In the genomic region with DNA sequence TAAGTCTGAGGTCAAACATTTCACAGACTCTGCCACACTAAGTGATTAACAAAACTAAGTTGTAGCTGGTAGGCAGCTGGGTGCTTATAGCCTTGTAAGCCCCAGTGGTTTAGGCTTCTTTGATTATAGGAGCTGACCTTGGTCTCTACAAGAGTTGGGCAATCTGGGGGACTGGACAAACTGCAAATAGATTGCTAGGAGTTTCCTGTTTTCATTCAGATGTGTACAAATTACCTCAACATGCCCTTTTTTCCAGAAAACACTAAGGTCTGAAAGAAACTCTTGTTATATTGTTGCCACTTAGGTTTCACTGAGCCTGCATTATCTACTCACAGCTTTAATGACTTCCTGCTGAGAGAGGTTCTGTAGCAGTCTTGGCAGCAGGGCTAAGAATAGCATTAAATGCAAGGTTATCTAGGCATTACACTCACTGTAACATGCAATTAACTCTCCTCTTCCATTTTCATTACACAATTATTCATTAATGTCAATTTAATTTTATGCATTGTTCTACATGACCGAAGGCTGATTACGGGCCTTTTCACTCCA, we compare ENCODE assay signal across 1 cellular context.
TF ChIP-seq lines count a peak whose summit lies in the region.

No MANE protein-coding gene starts in this region.

TF ChIP-seq in HepG2, 621 proteins besides CTCF, POLR2A, EP300 and RAD21 (continued from another document and continues in another):
- TF ChIP-seq, protein P1, sequence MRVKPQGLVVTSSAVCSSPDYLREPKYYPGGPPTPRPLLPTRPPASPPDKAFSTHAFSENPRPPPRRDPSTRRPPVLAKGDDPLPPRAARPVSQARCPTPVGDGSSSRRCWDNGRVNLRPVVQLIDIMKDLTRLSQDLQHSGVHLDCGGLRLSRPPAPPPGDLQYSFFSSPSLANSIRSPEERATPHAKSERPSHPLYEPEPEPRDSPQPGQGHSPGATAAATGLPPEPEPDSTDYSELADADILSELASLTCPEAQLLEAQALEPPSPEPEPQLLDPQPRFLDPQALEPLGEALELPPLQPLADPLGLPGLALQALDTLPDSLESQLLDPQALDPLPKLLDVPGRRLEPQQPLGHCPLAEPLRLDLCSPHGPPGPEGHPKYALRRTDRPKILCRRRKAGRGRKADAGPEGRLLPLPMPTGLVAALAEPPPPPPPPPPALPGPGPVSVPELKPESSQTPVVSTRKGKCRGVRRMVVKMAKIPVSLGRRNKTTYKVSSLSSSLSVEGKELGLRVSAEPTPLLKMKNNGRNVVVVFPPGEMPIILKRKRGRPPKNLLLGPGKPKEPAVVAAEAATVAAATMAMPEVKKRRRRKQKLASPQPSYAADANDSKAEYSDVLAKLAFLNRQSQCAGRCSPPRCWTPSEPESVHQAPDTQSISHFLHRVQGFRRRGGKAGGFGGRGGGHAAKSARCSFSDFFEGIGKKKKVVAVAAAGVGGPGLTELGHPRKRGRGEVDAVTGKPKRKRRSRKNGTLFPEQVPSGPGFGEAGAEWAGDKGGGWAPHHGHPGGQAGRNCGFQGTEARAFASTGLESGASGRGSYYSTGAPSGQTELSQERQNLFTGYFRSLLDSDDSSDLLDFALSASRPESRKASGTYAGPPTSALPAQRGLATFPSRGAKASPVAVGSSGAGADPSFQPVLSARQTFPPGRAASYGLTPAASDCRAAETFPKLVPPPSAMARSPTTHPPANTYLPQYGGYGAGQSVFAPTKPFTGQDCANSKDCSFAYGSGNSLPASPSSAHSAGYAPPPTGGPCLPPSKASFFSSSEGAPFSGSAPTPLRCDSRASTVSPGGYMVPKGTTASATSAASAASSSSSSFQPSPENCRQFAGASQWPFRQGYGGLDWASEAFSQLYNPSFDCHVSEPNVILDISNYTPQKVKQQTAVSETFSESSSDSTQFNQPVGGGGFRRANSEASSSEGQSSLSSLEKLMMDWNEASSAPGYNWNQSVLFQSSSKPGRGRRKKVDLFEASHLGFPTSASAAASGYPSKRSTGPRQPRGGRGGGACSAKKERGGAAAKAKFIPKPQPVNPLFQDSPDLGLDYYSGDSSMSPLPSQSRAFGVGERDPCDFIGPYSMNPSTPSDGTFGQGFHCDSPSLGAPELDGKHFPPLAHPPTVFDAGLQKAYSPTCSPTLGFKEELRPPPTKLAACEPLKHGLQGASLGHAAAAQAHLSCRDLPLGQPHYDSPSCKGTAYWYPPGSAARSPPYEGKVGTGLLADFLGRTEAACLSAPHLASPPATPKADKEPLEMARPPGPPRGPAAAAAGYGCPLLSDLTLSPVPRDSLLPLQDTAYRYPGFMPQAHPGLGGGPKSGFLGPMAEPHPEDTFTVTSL (CRISPR knock-in tag; IDR thresholded peaks at IDR 0.05; ENCODE audit: borderline replicate concordance) = peak; percentile 98
- no peak for TF ChIP-seq SRF (IDR thresholded peaks at IDR 0.05; ENCODE audit: low read depth, low read length)
- no peak for TF ChIP-seq ZNF143 (CRISPR knock-in tag; IDR thresholded peaks at IDR 0.05)
- TF ChIP-seq GLI4 (CRISPR knock-in tag; IDR thresholded peaks at IDR 0.05; ENCODE audit: borderline replicate concordance) = 0 out of 2 replicates have a peak, but pooled peaks have one; percentile 39
- TF ChIP-seq, protein P2, sequence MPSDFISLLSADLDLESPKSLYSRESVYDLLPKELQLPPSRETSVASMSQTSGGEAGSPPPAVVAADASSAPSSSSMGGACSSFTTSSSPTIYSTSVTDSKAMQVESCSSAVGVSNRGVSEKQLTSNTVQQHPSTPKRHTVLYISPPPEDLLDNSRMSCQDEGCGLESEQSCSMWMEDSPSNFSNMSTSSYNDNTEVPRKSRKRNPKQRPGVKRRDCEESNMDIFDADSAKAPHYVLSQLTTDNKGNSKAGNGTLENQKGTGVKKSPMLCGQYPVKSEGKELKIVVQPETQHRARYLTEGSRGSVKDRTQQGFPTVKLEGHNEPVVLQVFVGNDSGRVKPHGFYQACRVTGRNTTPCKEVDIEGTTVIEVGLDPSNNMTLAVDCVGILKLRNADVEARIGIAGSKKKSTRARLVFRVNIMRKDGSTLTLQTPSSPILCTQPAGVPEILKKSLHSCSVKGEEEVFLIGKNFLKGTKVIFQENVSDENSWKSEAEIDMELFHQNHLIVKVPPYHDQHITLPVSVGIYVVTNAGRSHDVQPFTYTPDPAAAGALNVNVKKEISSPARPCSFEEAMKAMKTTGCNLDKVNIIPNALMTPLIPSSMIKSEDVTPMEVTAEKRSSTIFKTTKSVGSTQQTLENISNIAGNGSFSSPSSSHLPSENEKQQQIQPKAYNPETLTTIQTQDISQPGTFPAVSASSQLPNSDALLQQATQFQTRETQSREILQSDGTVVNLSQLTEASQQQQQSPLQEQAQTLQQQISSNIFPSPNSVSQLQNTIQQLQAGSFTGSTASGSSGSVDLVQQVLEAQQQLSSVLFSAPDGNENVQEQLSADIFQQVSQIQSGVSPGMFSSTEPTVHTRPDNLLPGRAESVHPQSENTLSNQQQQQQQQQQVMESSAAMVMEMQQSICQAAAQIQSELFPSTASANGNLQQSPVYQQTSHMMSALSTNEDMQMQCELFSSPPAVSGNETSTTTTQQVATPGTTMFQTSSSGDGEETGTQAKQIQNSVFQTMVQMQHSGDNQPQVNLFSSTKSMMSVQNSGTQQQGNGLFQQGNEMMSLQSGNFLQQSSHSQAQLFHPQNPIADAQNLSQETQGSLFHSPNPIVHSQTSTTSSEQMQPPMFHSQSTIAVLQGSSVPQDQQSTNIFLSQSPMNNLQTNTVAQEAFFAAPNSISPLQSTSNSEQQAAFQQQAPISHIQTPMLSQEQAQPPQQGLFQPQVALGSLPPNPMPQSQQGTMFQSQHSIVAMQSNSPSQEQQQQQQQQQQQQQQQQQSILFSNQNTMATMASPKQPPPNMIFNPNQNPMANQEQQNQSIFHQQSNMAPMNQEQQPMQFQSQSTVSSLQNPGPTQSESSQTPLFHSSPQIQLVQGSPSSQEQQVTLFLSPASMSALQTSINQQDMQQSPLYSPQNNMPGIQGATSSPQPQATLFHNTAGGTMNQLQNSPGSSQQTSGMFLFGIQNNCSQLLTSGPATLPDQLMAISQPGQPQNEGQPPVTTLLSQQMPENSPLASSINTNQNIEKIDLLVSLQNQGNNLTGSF (CRISPR knock-in tag; IDR thresholded peaks at IDR 0.05) = no peak
- TF ChIP-seq ZNF326 (CRISPR knock-in tag; IDR thresholded peaks at IDR 0.05; ENCODE audit: borderline replicate concordance) = no peak
- no peak for TF ChIP-seq ZNF569 (CRISPR knock-in tag; IDR thresholded peaks at IDR 0.05; ENCODE audit: borderline replicate concordance)
- no peak for TF ChIP-seq HDAC6 (IDR thresholded peaks at IDR 0.05; ENCODE audit: low read depth, low read length)
- TF ChIP-seq AGO1 (IDR thresholded peaks at IDR 0.05; ENCODE audit: low read depth, low read length, poor library complexity, severe bottlenecking) = no peak
- TF ChIP-seq, protein P3, sequence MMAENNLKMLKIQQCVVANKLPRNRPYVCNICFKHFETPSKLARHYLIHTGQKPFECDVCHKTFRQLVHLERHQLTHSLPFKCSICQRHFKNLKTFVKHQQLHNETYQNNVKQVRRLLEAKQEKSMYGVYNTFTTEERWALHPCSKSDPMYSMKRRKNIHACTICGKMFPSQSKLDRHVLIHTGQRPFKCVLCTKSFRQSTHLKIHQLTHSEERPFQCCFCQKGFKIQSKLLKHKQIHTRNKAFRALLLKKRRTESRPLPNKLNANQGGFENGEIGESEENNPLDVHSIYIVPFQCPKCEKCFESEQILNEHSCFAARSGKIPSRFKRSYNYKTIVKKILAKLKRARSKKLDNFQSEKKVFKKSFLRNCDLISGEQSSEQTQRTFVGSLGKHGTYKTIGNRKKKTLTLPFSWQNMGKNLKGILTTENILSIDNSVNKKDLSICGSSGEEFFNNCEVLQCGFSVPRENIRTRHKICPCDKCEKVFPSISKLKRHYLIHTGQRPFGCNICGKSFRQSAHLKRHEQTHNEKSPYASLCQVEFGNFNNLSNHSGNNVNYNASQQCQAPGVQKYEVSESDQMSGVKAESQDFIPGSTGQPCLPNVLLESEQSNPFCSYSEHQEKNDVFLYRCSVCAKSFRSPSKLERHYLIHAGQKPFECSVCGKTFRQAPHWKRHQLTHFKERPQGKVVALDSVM (CRISPR knock-in tag; IDR thresholded peaks at IDR 0.05) = no peak
- TF ChIP-seq SP140L (CRISPR knock-in tag; IDR thresholded peaks at IDR 0.05; ENCODE audit: borderline replicate concordance) = no peak
- no peak for TF ChIP-seq PHF20 (CRISPR knock-in tag; IDR thresholded peaks at IDR 0.05)
- TF ChIP-seq, protein P4, sequence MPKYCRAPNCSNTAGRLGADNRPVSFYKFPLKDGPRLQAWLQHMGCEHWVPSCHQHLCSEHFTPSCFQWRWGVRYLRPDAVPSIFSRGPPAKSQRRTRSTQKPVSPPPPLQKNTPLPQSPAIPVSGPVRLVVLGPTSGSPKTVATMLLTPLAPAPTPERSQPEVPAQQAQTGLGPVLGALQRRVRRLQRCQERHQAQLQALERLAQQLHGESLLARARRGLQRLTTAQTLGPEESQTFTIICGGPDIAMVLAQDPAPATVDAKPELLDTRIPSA (CRISPR knock-in tag; IDR thresholded peaks at IDR 0.05; ENCODE audit: borderline replicate concordance) = no peak
- TF ChIP-seq HNRNPL (IDR thresholded peaks at IDR 0.05; ENCODE audit: low read depth, low read length) = no peak
- TF ChIP-seq BRCA1 (CRISPR knock-in tag; IDR thresholded peaks at IDR 0.05) = no peak
- TF ChIP-seq STAG1 (CRISPR knock-in tag; IDR thresholded peaks at IDR 0.05) = 0 out of 2 replicates have a peak, but pooled peaks have one; percentile 26
- TF ChIP-seq ZNF678 (CRISPR knock-in tag; IDR thresholded peaks at IDR 0.05) = no peak
- no peak for TF ChIP-seq TSC22D2 (CRISPR knock-in tag; IDR thresholded peaks at IDR 0.05; ENCODE audit: borderline replicate concordance)
- TF ChIP-seq ZSCAN30 (CRISPR knock-in tag; IDR thresholded peaks at IDR 0.05) = no peak
- TF ChIP-seq, protein P5, sequence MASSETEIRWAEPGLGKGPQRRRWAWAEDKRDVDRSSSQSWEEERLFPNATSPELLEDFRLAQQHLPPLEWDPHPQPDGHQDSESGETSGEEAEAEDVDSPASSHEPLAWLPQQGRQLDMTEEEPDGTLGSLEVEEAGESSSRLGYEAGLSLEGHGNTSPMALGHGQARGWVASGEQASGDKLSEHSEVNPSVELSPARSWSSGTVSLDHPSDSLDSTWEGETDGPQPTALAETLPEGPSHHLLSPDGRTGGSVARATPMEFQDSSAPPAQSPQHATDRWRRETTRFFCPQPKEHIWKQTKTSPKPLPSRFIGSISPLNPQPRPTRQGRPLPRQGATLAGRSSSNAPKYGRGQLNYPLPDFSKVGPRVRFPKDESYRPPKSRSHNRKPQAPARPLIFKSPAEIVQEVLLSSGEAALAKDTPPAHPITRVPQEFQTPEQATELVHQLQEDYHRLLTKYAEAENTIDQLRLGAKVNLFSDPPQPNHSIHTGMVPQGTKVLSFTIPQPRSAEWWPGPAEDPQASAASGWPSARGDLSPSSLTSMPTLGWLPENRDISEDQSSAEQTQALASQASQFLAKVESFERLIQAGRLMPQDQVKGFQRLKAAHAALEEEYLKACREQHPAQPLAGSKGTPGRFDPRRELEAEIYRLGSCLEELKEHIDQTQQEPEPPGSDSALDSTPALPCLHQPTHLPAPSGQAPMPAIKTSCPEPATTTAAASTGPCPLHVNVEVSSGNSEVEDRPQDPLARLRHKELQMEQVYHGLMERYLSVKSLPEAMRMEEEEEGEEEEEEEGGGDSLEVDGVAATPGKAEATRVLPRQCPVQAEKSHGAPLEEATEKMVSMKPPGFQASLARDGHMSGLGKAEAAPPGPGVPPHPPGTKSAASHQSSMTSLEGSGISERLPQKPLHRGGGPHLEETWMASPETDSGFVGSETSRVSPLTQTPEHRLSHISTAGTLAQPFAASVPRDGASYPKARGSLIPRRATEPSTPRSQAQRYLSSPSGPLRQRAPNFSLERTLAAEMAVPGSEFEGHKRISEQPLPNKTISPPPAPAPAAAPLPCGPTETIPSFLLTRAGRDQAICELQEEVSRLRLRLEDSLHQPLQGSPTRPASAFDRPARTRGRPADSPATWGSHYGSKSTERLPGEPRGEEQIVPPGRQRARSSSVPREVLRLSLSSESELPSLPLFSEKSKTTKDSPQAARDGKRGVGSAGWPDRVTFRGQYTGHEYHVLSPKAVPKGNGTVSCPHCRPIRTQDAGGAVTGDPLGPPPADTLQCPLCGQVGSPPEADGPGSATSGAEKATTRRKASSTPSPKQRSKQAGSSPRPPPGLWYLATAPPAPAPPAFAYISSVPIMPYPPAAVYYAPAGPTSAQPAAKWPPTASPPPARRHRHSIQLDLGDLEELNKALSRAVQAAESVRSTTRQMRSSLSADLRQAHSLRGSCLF (CRISPR knock-in tag; IDR thresholded peaks at IDR 0.05; ENCODE audit: borderline replicate concordance) = no peak
- TF ChIP-seq TCF7 (IDR thresholded peaks at IDR 0.05; ENCODE audit: low read depth) = peak; percentile 87
- TF ChIP-seq, protein P6, sequence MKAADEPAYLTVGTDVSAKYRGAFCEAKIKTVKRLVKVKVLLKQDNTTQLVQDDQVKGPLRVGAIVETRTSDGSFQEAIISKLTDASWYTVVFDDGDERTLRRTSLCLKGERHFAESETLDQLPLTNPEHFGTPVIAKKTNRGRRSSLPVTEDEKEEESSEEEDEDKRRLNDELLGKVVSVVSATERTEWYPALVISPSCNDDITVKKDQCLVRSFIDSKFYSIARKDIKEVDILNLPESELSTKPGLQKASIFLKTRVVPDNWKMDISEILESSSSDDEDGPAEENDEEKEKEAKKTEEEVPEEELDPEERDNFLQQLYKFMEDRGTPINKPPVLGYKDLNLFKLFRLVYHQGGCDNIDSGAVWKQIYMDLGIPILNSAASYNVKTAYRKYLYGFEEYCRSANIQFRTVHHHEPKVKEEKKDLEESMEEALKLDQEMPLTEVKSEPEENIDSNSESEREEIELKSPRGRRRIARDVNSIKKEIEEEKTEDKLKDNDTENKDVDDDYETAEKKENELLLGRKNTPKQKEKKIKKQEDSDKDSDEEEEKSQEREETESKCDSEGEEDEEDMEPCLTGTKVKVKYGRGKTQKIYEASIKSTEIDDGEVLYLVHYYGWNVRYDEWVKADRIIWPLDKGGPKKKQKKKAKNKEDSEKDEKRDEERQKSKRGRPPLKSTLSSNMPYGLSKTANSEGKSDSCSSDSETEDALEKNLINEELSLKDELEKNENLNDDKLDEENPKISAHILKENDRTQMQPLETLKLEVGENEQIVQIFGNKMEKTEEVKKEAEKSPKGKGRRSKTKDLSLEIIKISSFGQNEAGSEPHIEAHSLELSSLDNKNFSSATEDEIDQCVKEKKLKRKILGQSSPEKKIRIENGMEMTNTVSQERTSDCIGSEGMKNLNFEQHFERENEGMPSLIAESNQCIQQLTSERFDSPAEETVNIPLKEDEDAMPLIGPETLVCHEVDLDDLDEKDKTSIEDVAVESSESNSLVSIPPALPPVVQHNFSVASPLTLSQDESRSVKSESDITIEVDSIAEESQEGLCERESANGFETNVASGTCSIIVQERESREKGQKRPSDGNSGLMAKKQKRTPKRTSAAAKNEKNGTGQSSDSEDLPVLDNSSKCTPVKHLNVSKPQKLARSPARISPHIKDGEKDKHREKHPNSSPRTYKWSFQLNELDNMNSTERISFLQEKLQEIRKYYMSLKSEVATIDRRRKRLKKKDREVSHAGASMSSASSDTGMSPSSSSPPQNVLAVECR (CRISPR knock-in tag; IDR thresholded peaks at IDR 0.05; ENCODE audit: borderline replicate concordance) = no peak
- peak; percentile 28; the same call in 1 of the 2 replicates for TF ChIP-seq ZNF136 (CRISPR knock-in tag; IDR thresholded peaks at IDR 0.05; ENCODE audit: low read depth)
- TF ChIP-seq, protein P7, sequence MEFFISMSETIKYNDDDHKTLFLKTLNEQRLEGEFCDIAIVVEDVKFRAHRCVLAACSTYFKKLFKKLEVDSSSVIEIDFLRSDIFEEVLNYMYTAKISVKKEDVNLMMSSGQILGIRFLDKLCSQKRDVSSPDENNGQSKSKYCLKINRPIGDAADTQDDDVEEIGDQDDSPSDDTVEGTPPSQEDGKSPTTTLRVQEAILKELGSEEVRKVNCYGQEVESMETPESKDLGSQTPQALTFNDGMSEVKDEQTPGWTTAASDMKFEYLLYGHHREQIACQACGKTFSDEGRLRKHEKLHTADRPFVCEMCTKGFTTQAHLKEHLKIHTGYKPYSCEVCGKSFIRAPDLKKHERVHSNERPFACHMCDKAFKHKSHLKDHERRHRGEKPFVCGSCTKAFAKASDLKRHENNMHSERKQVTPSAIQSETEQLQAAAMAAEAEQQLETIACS (CRISPR knock-in tag; IDR thresholded peaks at IDR 0.05) = no peak
- peak; percentile 96 for TF ChIP-seq MED1 (CRISPR knock-in tag; IDR thresholded peaks at IDR 0.05)
- no peak for TF ChIP-seq CENPT (CRISPR knock-in tag; IDR thresholded peaks at IDR 0.05; ENCODE audit: low read depth)
